In genomic region chr1:245774931-245775330, GRCh38 we compare ENCODE assay signal across 5 cellular contexts.
DNase-seq lines count a peak whose midpoint lies in the region; ATAC-seq, FAIRE-seq and TF ChIP-seq lines count a peak whose summit lies in the region.
"Not testable (repeated sequence)": the region's sequence is repeated elsewhere in the genome, so short reads cannot be mapped to it uniquely, and the experiment has no call there.

No MANE protein-coding gene starts in this region.

- not testable (repeated sequence) for H2AK5ac ChIP-seq in neuronal stem cell (ENCODE audit: low read depth, low read length)

- H3K4me1 Mint-ChIP-seq in glutamatergic neuron (ENCODE audit: low read depth, unreplicated experiment) (peaks cover 18% of the 10 kb centered on the region), progenitor cell of endocrine pancreas (ENCODE audit: low read depth) (peaks cover 20% of the 10 kb centered on the region)

- DNase-seq in NCI-H748 (lab: John Stamatoyannopoulos, UW; ENCODE audit: unreplicated experiment): peak; percentile 5
- not testable (repeated sequence) for DNase-seq in K562 (ENCODE audit: extremely low read depth in 1 of 4, low spot score in 3 of 4); neuronal stem cell (ENCODE audit: low spot score); progenitor cell of endocrine pancreas (ENCODE audit: low spot score, unreplicated experiment)
- peak; percentile 31 for DNase-seq in glutamatergic neuron

- CTCF ChIA-PET in K562 (lab: Yijun Ruan, JAX; ENCODE audit: low intra/inter-chr PET ratio): not testable (repeated sequence)

- 90% methylated on average over 15 of the region's 25 CpGs for WGBS in K562 (ENCODE audit: insufficient coverage, low coverage, missing lambda C conversion rate)
- no CpG with 5 or more reads among the region's 25 CpGs for WGBS in neuronal stem cell (ENCODE audit: extremely low coverage in 2 of 2, insufficient read length in 2 of 2, insufficient replicate concordance in 1 of 2), 2 donors

- not testable (repeated sequence) for TF ChIP-seq CTCF in K562 (IDR thresholded peaks at IDR 0.05 in 2 of 3, conservative IDR thresholded peaks at IDR 0.05 in 1 of 3; ENCODE audit: insufficient read depth in 2 of 3, low read depth in 1 of 3, low read length in 3 of 3); glutamatergic neuron (IDR thresholded peaks at IDR 0.05; ENCODE audit: partially characterized antibody, unreplicated experiment); progenitor cell of endocrine pancreas (IDR thresholded peaks at IDR 0.05; ENCODE audit: unreplicated experiment)

- in situ Hi-C loops in K562 (cut with MboI): not testable (repeated sequence)

- H2BK5ac ChIP-seq in neuronal stem cell (ENCODE audit: low read length): not testable (repeated sequence)

- H3K9me3 ChIP-seq in K562 (replicated peaks; ENCODE audit: control insufficient read depth, insufficient read depth, low read depth, low read length); neuronal stem cell (replicated peaks in 1 of 2; ENCODE audit: control insufficient read depth in 2 of 2, insufficient read depth in 1 of 2, low read depth in 1 of 2, low read length in 2 of 2): not testable (repeated sequence)

- H2AFZ ChIP-seq in K562 (ENCODE audit: low read depth, low read length); neuronal stem cell (ENCODE audit: low read length): not testable (repeated sequence)

- H3K23ac ChIP-seq in neuronal stem cell (ENCODE audit: low read depth, low read length, poor library complexity): not testable (repeated sequence)

- H3K27ac ChIP-seq in K562 (ENCODE audit: extremely low read depth, low read depth, low read length): not testable (repeated sequence)
- peak overlapping the region; percentile 59 for H3K27ac ChIP-seq in neuronal stem cell (replicated peaks; ENCODE audit: low read length)

- H3K9me3 Mint-ChIP-seq in glutamatergic neuron (ENCODE audit: unreplicated experiment); progenitor cell of endocrine pancreas (ENCODE audit: low read depth): not testable (repeated sequence)

- not testable (repeated sequence) for H3K4ac ChIP-seq in neuronal stem cell (ENCODE audit: low read length)

- not testable (repeated sequence) for FAIRE-seq in K562 (lab: Jason Lieb, UNC)

- POLR2A ChIA-PET in K562 (lab: Yijun Ruan, JAX): not testable (repeated sequence)

- TF ChIP-seq RAD21 in K562 (CRISPR knock-in tag; conservative IDR thresholded peaks at IDR 0.05 in 1 of 2, IDR thresholded peaks at IDR 0.05 in 1 of 2): not testable (repeated sequence)

- H3K4me3 ChIP-seq in K562; neuronal stem cell (ENCODE audit: low read length in 2 of 2): not testable (repeated sequence)

- H3K36me3 Mint-ChIP-seq in glutamatergic neuron (ENCODE audit: unreplicated experiment); progenitor cell of endocrine pancreas (ENCODE audit: insufficient read depth): not testable (repeated sequence)

- H3K4me3 Mint-ChIP-seq in glutamatergic neuron (ENCODE audit: unreplicated experiment); progenitor cell of endocrine pancreas (ENCODE audit: low read depth): not testable (repeated sequence)

- not testable (repeated sequence) for H3K4me1 ChIP-seq in K562 (replicated peaks in 1 of 2; ENCODE audit: control insufficient read depth in 2 of 2, insufficient read depth in 2 of 2, low read length in 2 of 2); neuronal stem cell (ENCODE audit: control insufficient read depth in 2 of 2, insufficient read depth in 1 of 2, low read depth in 1 of 2, low read length in 2 of 2)

- not testable (repeated sequence) for H4K20me1 ChIP-seq in K562 (replicated peaks; ENCODE audit: control insufficient read depth, insufficient read depth, low read length)

- intact Hi-C loops in K562 (cut with micrococcal nuclease): not testable (repeated sequence)

- not testable (repeated sequence) for H3K4me2 ChIP-seq in K562 (ENCODE audit: insufficient read depth, low read length); neuronal stem cell (ENCODE audit: insufficient read depth, low read length, poor library complexity, severe bottlenecking)

- not testable (repeated sequence) for ATAC-seq in K562

- peaks cover 18% of the 10 kb centered on the region; the same call in 2 of the 3 replicates for H3K36me3 ChIP-seq in K562 (ENCODE audit: control insufficient read depth, insufficient read depth, low read length)
- H3K36me3 ChIP-seq in neuronal stem cell (replicated peaks in 1 of 2; ENCODE audit: control insufficient read depth in 2 of 2, insufficient read depth in 2 of 2, low read length in 2 of 2): not testable (repeated sequence)

- H3K9ac ChIP-seq in K562 (ENCODE audit: insufficient read depth in 1 of 2, low read depth in 2 of 2, low read length in 2 of 2); neuronal stem cell (ENCODE audit: low read depth, low read length, poor library complexity): not testable (repeated sequence)

- not testable (repeated sequence) for H3K79me1 ChIP-seq in neuronal stem cell (ENCODE audit: low read depth, low read length)

- peak overlapping the region; percentile 17 for H4K8ac ChIP-seq in neuronal stem cell (ENCODE audit: low read depth, low read length)

- H2BK120ac ChIP-seq in neuronal stem cell (ENCODE audit: low read depth, low read length): not testable (repeated sequence)

- TF ChIP-seq POLR2A in K562 (conservative IDR thresholded peaks at IDR 0.05): not testable (repeated sequence)

- H3K14ac ChIP-seq in neuronal stem cell (ENCODE audit: low read length): peak overlapping the region; percentile 38

- H2BK15ac ChIP-seq in neuronal stem cell (ENCODE audit: low read length): not testable (repeated sequence)

- not testable (repeated sequence) for H3K79me2 ChIP-seq in K562 (ENCODE audit: control insufficient read depth, insufficient read depth, low read length)

- not testable (repeated sequence) for H3K9me1 ChIP-seq in K562 (ENCODE audit: control insufficient read depth, insufficient read depth, low read length)

- not testable (repeated sequence) for TF ChIP-seq EP300 in K562 (IDR thresholded peaks at IDR 0.05; ENCODE audit: low read length)

- not testable (repeated sequence) for H2BK12ac ChIP-seq in neuronal stem cell (ENCODE audit: low read length)

- not testable (repeated sequence) for H3K27me3 Mint-ChIP-seq in glutamatergic neuron (ENCODE audit: unreplicated experiment); progenitor cell of endocrine pancreas

- H3K27ac Mint-ChIP-seq in glutamatergic neuron (ENCODE audit: unreplicated experiment) (peak overlapping the region; percentile 91), progenitor cell of endocrine pancreas (peak overlapping the region; percentile 71)

- H3K18ac ChIP-seq in neuronal stem cell (ENCODE audit: low read length): peak overlapping the region; percentile 83

- not testable (repeated sequence) for H3K27me3 ChIP-seq in K562 (ENCODE audit: control insufficient read depth in 2 of 2, insufficient read depth in 2 of 2, low read length in 2 of 2); neuronal stem cell (ENCODE audit: control insufficient read depth in 3 of 3, insufficient read depth in 3 of 3, low read depth in 1 of 3, low read length in 3 of 3)

- BruUV-seq in K562 (replicated peaks; lab: Mats Ljungman, UMichigan): not testable (repeated sequence)

- not testable (repeated sequence) for H4K91ac ChIP-seq in neuronal stem cell (ENCODE audit: low read depth, low read length, poor library complexity)

TF ChIP-seq in K562, 482 proteins besides CTCF, POLR2A, EP300 and RAD21:
- TF ChIP-seq ZBTB33 (CRISPR knock-in tag; IDR thresholded peaks at IDR 0.05): 0 out of 2 replicates have a peak, but pooled peaks have one; percentile 35
TF ChIP-seq in K562: peak in this region for 1; not testable (repeated sequence) for 481.
